19 cellular contexts compared by ENCODE assay signal in genomic region chr5:169797577-169797976, GRCh38.
DNase-seq lines count a peak whose midpoint lies in the region; ATAC-seq and TF ChIP-seq lines count a peak whose summit lies in the region.
"Had no signal": no experiment of that assay in that cellular context is flagged by ENCODE, and none has a peak within 500 bp of the region (broad histone marks: within the 10 kb centered on the region; RNA-seq: fewer than 3 reads in every experiment).

No MANE protein-coding gene starts in this region.

- H3K27me3 ChIP-seq in PC-9 (ENCODE audit: insufficient read depth, low read depth) (no peaks in the 10 kb centered on the region), neutrophil (no peaks in the 10 kb centered on the region), breast epithelium (no peaks in the 10 kb centered on the region)
- H3K27me3 ChIP-seq: BLaER1 treated with 17β-estradiol and CSF1 and Interleukin-3, amounts not matched to agents 10 nM and 100 nM had no signal

- H3K36me3 ChIP-seq in HEK293 (ENCODE audit: control insufficient read depth in 2 of 2, insufficient read depth in 1 of 2, low read length in 2 of 2) (no peaks in the 10 kb centered on the region), PC-9 (ENCODE audit: low read depth) (no peaks in the 10 kb centered on the region), neutrophil (peaks cover 36% of the 10 kb centered on the region), breast epithelium (no peaks in the 10 kb centered on the region)

- H3K27ac Mint-ChIP-seq in stimulated activated naive CD8-positive, alpha-beta T cell treated with anti-CD3 and anti-CD28 coated beads, Interleukin-15, amount 100 ng/mL, for 72 hours = no peak overlapping the region
- H3K27ac Mint-ChIP-seq: B cell; CD4-positive, alpha-beta T cell had no signal

- H3K27me3 Mint-ChIP-seq in stimulated activated naive CD8-positive, alpha-beta T cell treated with anti-CD3 and anti-CD28 coated beads, Interleukin-15, amount 100 ng/mL, for 72 hours = no peaks in the 10 kb centered on the region
- H3K27me3 Mint-ChIP-seq: B cell; CD4-positive, alpha-beta T cell had no signal

- H3K4me1 Mint-ChIP-seq in stimulated activated naive CD8-positive, alpha-beta T cell treated with anti-CD3 and anti-CD28 coated beads, Interleukin-15, amount 100 ng/mL, for 72 hours = peaks cover 28% of the 10 kb centered on the region

- H3F3A ChIP-seq in PC-9 (ENCODE audit: insufficient read depth, low read depth) = peaks cover 31% of the 10 kb centered on the region

- ATAC-seq in stimulated activated naive CD8-positive, alpha-beta T cell treated with anti-CD3 and anti-CD28 coated beads, Interleukin-15, amount 100 ng/mL, for 72 hours = no peak
- ATAC-seq: A549; CD8-positive, alpha-beta T cell had no signal

- POLR2A ChIA-PET in HEK293 (lab: Yijun Ruan, JAX) = no interaction called here
- POLR2A ChIA-PET in PC-9 (lab: Charles Lee; ENCODE audit: unreplicated experiment) = interaction anchor here (0.6 kb wide), 1 partner anchor 836 kb away, joined by 4 read pairs; no protein-coding TSS in a partner anchor

- H4K20me1 ChIP-seq in PC-9 (ENCODE audit: insufficient read depth) = no peaks in the 10 kb centered on the region

- no peak overlapping the region for H3K4me3 ChIP-seq in HEK293 (ENCODE audit: low read depth, low read length)
- no peak overlapping the region for H3K4me3 ChIP-seq in PC-9
- no peak overlapping the region for H3K4me3 ChIP-seq in neutrophil (ENCODE audit: low read depth in 1 of 2, low read length in 1 of 2)
- no peak overlapping the region for H3K4me3 ChIP-seq in breast epithelium
- H3K4me3 ChIP-seq: A549; BLaER1 treated with 17β-estradiol and CSF1 and Interleukin-3, amounts not matched to agents 10 nM and 100 nM had no signal

- H3K4me2 ChIP-seq in PC-9 = no peak overlapping the region
- H3K4me2 ChIP-seq: A549; BLaER1 treated with 17β-estradiol and CSF1 and Interleukin-3, amounts not matched to agents 10 nM and 100 nM had no signal

- H3K4me1 ChIP-seq in HEK293 (ENCODE audit: control insufficient read depth, insufficient read depth, low read length) (no peaks in the 10 kb centered on the region), PC-9 (replicated peaks; ENCODE audit: insufficient read depth) (peaks cover 70% of the 10 kb centered on the region), neutrophil (ENCODE audit: control insufficient read depth in 1 of 2, insufficient read depth in 1 of 2, low read depth in 1 of 2, low read length in 1 of 2) (peaks cover 41 to 57% of the 10 kb centered on the region in 2 experiments), breast epithelium (no peaks in the 10 kb centered on the region)

- H3K79me2 ChIP-seq in PC-9 (ENCODE audit: low read depth) = no peaks in the 10 kb centered on the region

- H3K4me3 Mint-ChIP-seq in stimulated activated naive CD8-positive, alpha-beta T cell treated with anti-CD3 and anti-CD28 coated beads, Interleukin-15, amount 100 ng/mL, for 72 hours = no peak overlapping the region
- H3K4me3 Mint-ChIP-seq: B cell; CD4-positive, alpha-beta T cell; CD8-positive, alpha-beta T cell had no signal

- TF ChIP-seq POLR2A in breast epithelium (IDR thresholded peaks at IDR 0.05) = no peak

- no TSS peak for BruUV-seq in PC-9 (replicated peaks; lab: Mats Ljungman, UMichigan)

- CTCF ChIA-PET in HEK293 (lab: Yijun Ruan, JAX) (interaction anchor here (1.7 kb wide), 1 partner anchor 96 kb away, joined by 4 read pairs; no protein-coding TSS in a partner anchor), PC-9 (lab: Charles Lee) (no interaction called here)

- no peaks in the 10 kb centered on the region for H3K9me3 ChIP-seq in HEK293 (ENCODE audit: control insufficient read depth, insufficient read depth, low read depth, low read length)
- H3K9me3 ChIP-seq in PC-9 (ENCODE audit: insufficient read depth, low read depth) = no peaks in the 10 kb centered on the region
- H3K9me3 ChIP-seq in neutrophil = no peaks in the 10 kb centered on the region
- H3K9me3 ChIP-seq in breast epithelium = no peaks in the 10 kb centered on the region
- H3K9me3 ChIP-seq: A549; BLaER1 treated with 17β-estradiol and CSF1 and Interleukin-3, amounts not matched to agents 10 nM and 100 nM; Caco-2 had no signal

- intact Hi-C loops in PC-9 (cut with micrococcal nuclease; ENCODE audit: unreplicated experiment) = no loop called here
- intact Hi-C loops in breast epithelium (cut with DNase I; ENCODE audit: low total_unique reads) = loop anchor here (10.0 kb wide), 1 partner anchor 137 kb away; no protein-coding TSS in a partner anchor

- no peaks in the 10 kb centered on the region for H3K9me3 Mint-ChIP-seq in stimulated activated naive CD8-positive, alpha-beta T cell treated with anti-CD3 and anti-CD28 coated beads, Interleukin-15, amount 100 ng/mL, for 72 hours
- H3K9me3 Mint-ChIP-seq: CD4-positive, alpha-beta T cell; CD8-positive, alpha-beta T cell had no signal

- TF ChIP-seq CTCF in HEK293 (tag by site-specific recombination; IDR thresholded peaks at IDR 0.05) (no peak), PC-9 (conservative IDR thresholded peaks at IDR 0.05) (no peak), neutrophil (IDR thresholded peaks at IDR 0.05) (no peak), breast epithelium (IDR thresholded peaks at IDR 0.05) (no peak)

- H3K27ac ChIP-seq in HEK293 (ENCODE audit: extremely low read depth, low read depth, low read length) (no peak overlapping the region), PC-9 (peak overlapping the region; percentile 93; the same call in 1 of the 2 replicates), neutrophil (peak overlapping the region; percentile 77), breast epithelium (no peak overlapping the region)
- H3K27ac ChIP-seq: 22Rv1; A549; BLaER1 treated with 17β-estradiol and CSF1 and Interleukin-3, amounts not matched to agents 10 nM and 100 nM; C4-2B had no signal

- no peaks in the 10 kb centered on the region for H3K9me2 ChIP-seq in PC-9 (ENCODE audit: insufficient read depth)

- no peak overlapping the region for H2AFZ ChIP-seq in PC-9

- DNase-seq in PC-9 (no peak), left kidney (ENCODE audit: low read depth, low spot score) (peak; percentile 43), T-helper 9 cell (no peak), breast epithelium (ENCODE audit: low spot score in 2 of 2) (no peak)
- no peak for DNase-seq in stimulated activated naive CD8-positive, alpha-beta T cell treated with anti-CD3 and anti-CD28 coated beads, Interleukin-15, amount 100 ng/mL, for 72 hours
- DNase-seq: AML-193; Caco-2; Calu3; CD4-positive, alpha-beta T cell; CD8-positive, alpha-beta T cell; DMS79 treated with DMSO at 0.1 percent for 48 hours; GF-D8 had no signal

TF ChIP-seq in HEK293, 187 proteins besides CTCF, POLR2A, EP300 and RAD21 (continues in another document):
- TF ChIP-seq, protein P1, sequence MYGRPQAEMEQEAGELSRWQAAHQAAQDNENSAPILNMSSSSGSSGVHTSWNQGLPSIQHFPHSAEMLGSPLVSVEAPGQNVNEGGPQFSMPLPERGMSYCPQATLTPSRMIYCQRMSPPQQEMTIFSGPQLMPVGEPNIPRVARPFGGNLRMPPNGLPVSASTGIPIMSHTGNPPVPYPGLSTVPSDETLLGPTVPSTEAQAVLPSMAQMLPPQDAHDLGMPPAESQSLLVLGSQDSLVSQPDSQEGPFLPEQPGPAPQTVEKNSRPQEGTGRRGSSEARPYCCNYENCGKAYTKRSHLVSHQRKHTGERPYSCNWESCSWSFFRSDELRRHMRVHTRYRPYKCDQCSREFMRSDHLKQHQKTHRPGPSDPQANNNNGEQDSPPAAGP (tag by site-specific recombination; IDR thresholded peaks at IDR 0.05) = peak; percentile 77
- TF ChIP-seq ZNF214 (tag by site-specific recombination; IDR thresholded peaks at IDR 0.05; ENCODE audit: borderline replicate concordance) = no peak
- TF ChIP-seq, protein P2, sequence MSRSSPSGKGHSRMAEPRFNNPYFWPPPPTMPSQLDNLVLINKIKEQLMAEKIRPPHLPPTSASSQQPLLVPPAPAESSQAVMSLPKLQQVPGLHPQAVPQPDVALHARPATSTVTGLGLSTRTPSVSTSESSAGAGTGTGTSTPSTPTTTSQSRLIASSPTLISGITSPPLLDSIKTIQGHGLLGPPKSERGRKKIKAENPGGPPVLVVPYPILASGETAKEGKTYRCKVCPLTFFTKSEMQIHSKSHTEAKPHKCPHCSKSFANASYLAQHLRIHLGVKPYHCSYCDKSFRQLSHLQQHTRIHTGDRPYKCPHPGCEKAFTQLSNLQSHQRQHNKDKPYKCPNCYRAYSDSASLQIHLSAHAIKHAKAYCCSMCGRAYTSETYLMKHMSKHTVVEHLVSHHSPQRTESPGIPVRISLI (tag by site-specific recombination; IDR thresholded peaks at IDR 0.05) = no peak
- TF ChIP-seq ZNF350 (tag by site-specific recombination; IDR thresholded peaks at IDR 0.05) = no peak
- no peak for TF ChIP-seq ZNF366 (tag by site-specific recombination; conservative IDR thresholded peaks at IDR 0.05)
- no peak for TF ChIP-seq ZNF530 (tag by site-specific recombination; IDR thresholded peaks at IDR 0.05; ENCODE audit: low read depth)
- no peak for TF ChIP-seq ZNF433 (tag by site-specific recombination; IDR thresholded peaks at IDR 0.05; ENCODE audit: low read depth)
- TF ChIP-seq YY1 (tag by site-specific recombination; IDR thresholded peaks at IDR 0.05) = no peak
- TF ChIP-seq BCL11B (tag by site-specific recombination; IDR thresholded peaks at IDR 0.05; ENCODE audit: low read depth) = no peak
- TF ChIP-seq FEZF1 (tag by site-specific recombination; IDR thresholded peaks at IDR 0.05) = 0 out of 2 replicates have a peak, but pooled peaks have one; percentile 19
- TF ChIP-seq ZNF639 (tag by site-specific recombination; IDR thresholded peaks at IDR 0.05) = no peak

Comparison
In these comparisons a context has a peak if more than half of its experiments do, and no peak if none do; other contexts are left out.
1. H3K27ac ChIP-seq: peak in PC-9 (single experiment) and neutrophil (single experiment); none in HEK293 (single experiment) and breast epithelium (0 of 2).